8 cellular contexts compared by ENCODE assay signal in genomic region chr1:33094971-33095604, GRCh38. TPM values are rescaled to one million over a fixed set of nuclear protein-coding genes. Genes with fewer than 3 reads are reported as not detected.
DNase-seq lines count a peak whose midpoint lies in the region; ATAC-seq and TF ChIP-seq lines count a peak whose summit lies in the region.

No MANE protein-coding gene starts in this region.

- H3K9me3 Mint-ChIP-seq in activated CD4-positive, alpha-beta memory T cell treated with anti-CD3 and anti-CD28 coated beads for 36 hours, result no peaks in the 10 kb centered on the region
- no peaks in the 10 kb centered on the region for H3K9me3 Mint-ChIP-seq in activated CD4-positive, alpha-beta memory T cell treated with anti-CD3 and anti-CD28 coated beads, Interleukin-2, amount 10 ng/mL, durations not matched to agents 7 days and 5 days
- no peaks in the 10 kb centered on the region for H3K9me3 Mint-ChIP-seq in effector memory CD8-positive, alpha-beta T cell

- DNase-seq in activated CD4-positive, alpha-beta memory T cell treated with anti-CD3 and anti-CD28 coated beads for 36 hours, result peak; percentile 28
- DNase-seq in activated CD4-positive, alpha-beta memory T cell treated with anti-CD3 and anti-CD28 coated beads, Interleukin-2, amount 10 ng/mL, durations not matched to agents 7 days and 5 days, result no peak
- DNase-seq in SK-MEL-5 (ENCODE audit: low read depth, low spot score), result peak; percentile 77
- DNase-seq in fibroblast of the conjunctiva (ENCODE audit: low read depth), result peak; percentile 57
- peak; percentile 52 to 92 for DNase-seq in trophoblast cell
- DNase-seq in effector memory CD8-positive, alpha-beta T cell, result no peak

- H2BK5ac ChIP-seq in trophoblast cell (ENCODE audit: low read depth, low read length, poor library complexity), result no peak overlapping the region

- H3K4me1 ChIP-seq in KMS-11 (ENCODE audit: low read depth, poor library complexity, severe bottlenecking) (peaks cover 27% of the 10 kb centered on the region), trophoblast cell (ENCODE audit: control insufficient read depth in 1 of 2, insufficient read depth in 2 of 2, low read length in 2 of 2) (peaks cover 6 to 10% of the 10 kb centered on the region in 2 experiments)

- no peak for ATAC-seq in GM19328 (IDR thresholded peaks at IDR 0.05; ENCODE audit: unreplicated experiment)
- no peak for ATAC-seq in effector memory CD8-positive, alpha-beta T cell (replicated peaks)

- no peak overlapping the region for H3K18ac ChIP-seq in trophoblast cell (ENCODE audit: low read length)

- H3K27me3 ChIP-seq in KMS-11 (ENCODE audit: insufficient read depth, low read depth) (no peaks in the 10 kb centered on the region), trophoblast cell (ENCODE audit: insufficient read depth, low read length) (no peaks in the 10 kb centered on the region)

- H3K9me3 ChIP-seq in trophoblast cell (ENCODE audit: insufficient read depth, low read depth, low read length), result no peaks in the 10 kb centered on the region

- peaks cover 28% of the 10 kb centered on the region for H3K4me1 Mint-ChIP-seq in activated CD4-positive, alpha-beta memory T cell treated with anti-CD3 and anti-CD28 coated beads for 36 hours (ENCODE audit: low read depth)
- H3K4me1 Mint-ChIP-seq in activated CD4-positive, alpha-beta memory T cell treated with anti-CD3 and anti-CD28 coated beads, Interleukin-2, amount 10 ng/mL, durations not matched to agents 7 days and 5 days, result peaks cover 55% of the 10 kb centered on the region
- H3K4me1 Mint-ChIP-seq in effector memory CD8-positive, alpha-beta T cell (ENCODE audit: low read depth in 2 of 2), result peaks cover 31 to 41% of the 10 kb centered on the region in 2 donors

- peaks cover 2% of the 10 kb centered on the region for H3K79me1 ChIP-seq in trophoblast cell (ENCODE audit: low read length)

- no peak overlapping the region for H4K12ac ChIP-seq in trophoblast cell (ENCODE audit: low read depth, low read length)

- H3K4ac ChIP-seq in trophoblast cell (ENCODE audit: low read depth, low read length), result no peak overlapping the region

- in situ Hi-C loops in SK-MEL-5 (cut with HindIII; ENCODE audit: low pct_unique_long_range_greater_than_20kb, low sequenced_read_pairs), result no loop called here

- H3K79me2 ChIP-seq in KMS-11 (ENCODE audit: insufficient read depth, low read depth) (no peaks in the 10 kb centered on the region), trophoblast cell (ENCODE audit: control insufficient read depth, insufficient read depth, low read length, poor library complexity) (no peaks in the 10 kb centered on the region)

- no peak overlapping the region for H4K91ac ChIP-seq in trophoblast cell (ENCODE audit: low read depth, low read length)

- H3K4me3 ChIP-seq in KMS-11 (IDR thresholded peaks at IDR 0.05; ENCODE audit: insufficient read depth, low read depth, low read length) (no peak overlapping the region), trophoblast cell (ENCODE audit: low read depth, low read length) (no peak overlapping the region)

- POLR2A ChIA-PET in activated CD4-positive, alpha-beta memory T cell treated with anti-CD3 and anti-CD28 coated beads for 36 hours (lab: Charles Lee), result no interaction called here
- POLR2A ChIA-PET in activated CD4-positive, alpha-beta memory T cell treated with anti-CD3 and anti-CD28 coated beads, Interleukin-2, amount 10 ng/mL, durations not matched to agents 7 days and 5 days (lab: Charles Lee), result interaction anchor here (1.3 to 2.5 kb wide), 2 partner anchors 31 to 32 kb away, joined by 3 to 11 read pairs; no protein-coding TSS in a partner anchor

- TF ChIP-seq CTCF in KMS-11 (conservative IDR thresholded peaks at IDR 0.05; ENCODE audit: low read depth, low read length), result peak; percentile 99

- no peak overlapping the region for H2AK5ac ChIP-seq in trophoblast cell (ENCODE audit: low read length)

- no peaks in the 10 kb centered on the region for H3K36me3 ChIP-seq in KMS-11 (ENCODE audit: insufficient read depth)
- H3K36me3 ChIP-seq in trophoblast cell (ENCODE audit: control insufficient read depth in 1 of 2, insufficient read depth in 2 of 2, low read length in 2 of 2), result peaks cover 3 to 6% of the 10 kb centered on the region in 2 experiments

- no peaks in the 10 kb centered on the region for H3K27me3 Mint-ChIP-seq in activated CD4-positive, alpha-beta memory T cell treated with anti-CD3 and anti-CD28 coated beads for 36 hours
- no peaks in the 10 kb centered on the region for H3K27me3 Mint-ChIP-seq in activated CD4-positive, alpha-beta memory T cell treated with anti-CD3 and anti-CD28 coated beads, Interleukin-2, amount 10 ng/mL, durations not matched to agents 7 days and 5 days
- no peaks in the 10 kb centered on the region for H3K27me3 Mint-ChIP-seq in effector memory CD8-positive, alpha-beta T cell

- intact Hi-C loops in activated CD4-positive, alpha-beta memory T cell treated with anti-CD3 and anti-CD28 coated beads for 36 hours (cut with micrococcal nuclease), result loop anchor here (5.0 kb wide), 1 partner anchor 58 kb away; the partner anchor contains the start of gene AK2

- H3K4me2 ChIP-seq in KMS-11 (no peak overlapping the region), trophoblast cell (ENCODE audit: low read length) (no peak overlapping the region)

- H3K27ac Mint-ChIP-seq in activated CD4-positive, alpha-beta memory T cell treated with anti-CD3 and anti-CD28 coated beads for 36 hours, result no peak overlapping the region
- H3K27ac Mint-ChIP-seq in activated CD4-positive, alpha-beta memory T cell treated with anti-CD3 and anti-CD28 coated beads, Interleukin-2, amount 10 ng/mL, durations not matched to agents 7 days and 5 days, result no peak overlapping the region
- no peak overlapping the region for H3K27ac Mint-ChIP-seq in effector memory CD8-positive, alpha-beta T cell

- no peak overlapping the region for H4K8ac ChIP-seq in trophoblast cell (ENCODE audit: low read depth, low read length)

- no peaks in the 10 kb centered on the region for H4K20me1 ChIP-seq in KMS-11 (ENCODE audit: insufficient read depth)

- WGBS in trophoblast cell (ENCODE audit: extremely low coverage, insufficient coverage, insufficient read length), result no CpG with 5 or more reads among the region's 10 CpGs

- H2BK12ac ChIP-seq in trophoblast cell (ENCODE audit: low read length), result no peak overlapping the region

- CTCF ChIA-PET in activated CD4-positive, alpha-beta memory T cell treated with anti-CD3 and anti-CD28 coated beads for 36 hours (lab: Charles Lee), result interaction anchor here (0.7 to 4.0 kb wide), 19 partner anchors 8 to 272 kb away, joined by 3 to 41 read pairs (median 4); partner anchors contain the start of gene TRIM62
- CTCF ChIA-PET in activated CD4-positive, alpha-beta memory T cell treated with anti-CD3 and anti-CD28 coated beads, Interleukin-2, amount 10 ng/mL, durations not matched to agents 7 days and 5 days (lab: Charles Lee), result interaction anchor here (0.6 to 10.2 kb wide), 14 partner anchors 8 to 219 kb away, joined by 3 to 94 read pairs (median 4); partner anchors contain the start of gene AZIN2

- H3K4me3 Mint-ChIP-seq in activated CD4-positive, alpha-beta memory T cell treated with anti-CD3 and anti-CD28 coated beads for 36 hours, result no peak overlapping the region
- no peak overlapping the region for H3K4me3 Mint-ChIP-seq in activated CD4-positive, alpha-beta memory T cell treated with anti-CD3 and anti-CD28 coated beads, Interleukin-2, amount 10 ng/mL, durations not matched to agents 7 days and 5 days
- H3K4me3 Mint-ChIP-seq in effector memory CD8-positive, alpha-beta T cell, result no peak overlapping the region

- no peak overlapping the region for H2AFZ ChIP-seq in KMS-11 (ENCODE audit: low read depth)
- no peak overlapping the region for H2AFZ ChIP-seq in trophoblast cell (ENCODE audit: insufficient read depth, low read length, poor library complexity)

- no peaks in the 10 kb centered on the region for H3K36me3 Mint-ChIP-seq in activated CD4-positive, alpha-beta memory T cell treated with anti-CD3 and anti-CD28 coated beads for 36 hours
- H3K36me3 Mint-ChIP-seq in activated CD4-positive, alpha-beta memory T cell treated with anti-CD3 and anti-CD28 coated beads, Interleukin-2, amount 10 ng/mL, durations not matched to agents 7 days and 5 days (ENCODE audit: low read depth), result peaks cover 4% of the 10 kb centered on the region
- H3K36me3 Mint-ChIP-seq in effector memory CD8-positive, alpha-beta T cell (ENCODE audit: insufficient read depth), result no peaks in the 10 kb centered on the region

- H2BK120ac ChIP-seq in trophoblast cell (ENCODE audit: insufficient read depth, low read length, poor library complexity), result no peak overlapping the region

- no peak overlapping the region for H3K9ac ChIP-seq in KMS-11
- no peak overlapping the region for H3K9ac ChIP-seq in trophoblast cell (ENCODE audit: low read length)

- no peak overlapping the region for H3K14ac ChIP-seq in trophoblast cell (ENCODE audit: low read length)

- no peak overlapping the region for H3K23ac ChIP-seq in trophoblast cell (ENCODE audit: low read length)

- H3K27ac ChIP-seq in KMS-11, result no peak overlapping the region
- no peak overlapping the region for H3K27ac ChIP-seq in trophoblast cell (ENCODE audit: low read depth, low read length)

RNA-seq across cellular contexts. Expression of gene AZIN2, which starts 14.1 kb away (rescaled TPM):
- total RNA-seq in activated CD4-positive, alpha-beta memory T cell treated with anti-CD3 and anti-CD28 coated beads for 36 hours, result 1 to 10 TPM; 2.5 to 2.9 TPM
- total RNA-seq in activated CD4-positive, alpha-beta memory T cell treated with anti-CD3 and anti-CD28 coated beads, Interleukin-2, amount 10 ng/mL, durations not matched to agents 7 days and 5 days, result 1 to 10 TPM; 3.9 to 4.5 TPM
- 5.9 and 8.2 TPM in 2 replicates for total RNA-seq in SK-MEL-5 (2014; rRNA removed; shearing (Covaris generic))
- polyA plus RNA-seq in SK-MEL-5 (2015; cell fraction: cytosol; rRNA removed), result 3.9 and 5.4 TPM in 2 replicates
- 25.8 and 29.4 TPM in 2 replicates for polyA plus RNA-seq in SK-MEL-5 (2015; cell fraction: nucleus; rRNA removed)
- polyA plus RNA-seq in trophoblast cell (2013), result 4.4 and 5.3 TPM in 2 replicates

RNA-seq across cellular contexts. Expression of gene AK2, which starts 58.4 kb away (rescaled TPM):
- total RNA-seq in activated CD4-positive, alpha-beta memory T cell treated with anti-CD3 and anti-CD28 coated beads for 36 hours, result 100 to 1,000 TPM; 325 to 328 TPM
- 100 to 1,000 TPM; 189 to 192 TPM for total RNA-seq in activated CD4-positive, alpha-beta memory T cell treated with anti-CD3 and anti-CD28 coated beads, Interleukin-2, amount 10 ng/mL, durations not matched to agents 7 days and 5 days
- total RNA-seq in SK-MEL-5 (2014; rRNA removed; shearing (Covaris generic)), result 327 and 348 TPM in 2 replicates
- 319 and 423 TPM in 2 replicates for polyA plus RNA-seq in SK-MEL-5 (2015; cell fraction: cytosol; rRNA removed)
- polyA plus RNA-seq in SK-MEL-5 (2015; cell fraction: nucleus; rRNA removed), result 312 and 338 TPM in 2 replicates
- polyA plus RNA-seq in trophoblast cell (2013), result 81.3 and 83.7 TPM in 2 replicates

Comparison
In these comparisons a context has a peak if more than half of its experiments do, and no peak if none do; other contexts are left out.
1. DNase-seq: peak in activated CD4-positive, alpha-beta memory T cell treated with anti-CD3 and anti-CD28 coated beads for 36 hours (single experiment), SK-MEL-5 (single experiment), fibroblast of the conjunctiva (single experiment) and trophoblast cell (2 of 2); none in activated CD4-positive, alpha-beta memory T cell treated with anti-CD3 and anti-CD28 coated beads, Interleukin-2, amount 10 ng/mL, durations not matched to agents 7 days and 5 days (single experiment) and effector memory CD8-positive, alpha-beta T cell (0 of 3).